ENCODE assay signal across 19 cellular contexts in genomic region chrX:40192196-40192595, GRCh38.
"Had no signal": no experiment of that assay in that cellular context is flagged by ENCODE, and none has a peak within 500 bp of the region (broad histone marks: within the 10 kb centered on the region; RNA-seq: fewer than 3 reads in every experiment).

No MANE protein-coding gene starts in this region.

- H3K4me2 ChIP-seq: SK-N-SH had no signal

- H3K4me3 ChIP-seq: MG63 had no signal

- H3K9me3 ChIP-seq: MG63, SK-N-SH had no signal

- H3K36me3 ChIP-seq: MG63 had no signal

- H3K27me3 ChIP-seq: MG63 had no signal

- H3K9ac ChIP-seq: SK-N-SH had no signal

- H3K27ac ChIP-seq: RWPE1 had no signal

- DNase-seq: Karpas-422, KG1, MG63, NCI-H1092, NCI-H1105 treated with DMSO at 0.1 percent for 48 hours, NCI-H1417 treated with DMSO at 0.1 percent for 48 hours, NCI-H187, NCI-H2029, NCI-H2081 treated with DMSO at 0.1 percent for 48 hours, NCI-H2171, NCI-H226, NCI-H510A, NCI-H524 treated with DMSO at 0.1 percent for 48 hours, NCI-H69, NCI-H774, SHP77, SK-N-SH, SW 1271 had no signal
